Comparison of ENCODE assay signal across 11 cellular contexts in the genomic region with DNA sequence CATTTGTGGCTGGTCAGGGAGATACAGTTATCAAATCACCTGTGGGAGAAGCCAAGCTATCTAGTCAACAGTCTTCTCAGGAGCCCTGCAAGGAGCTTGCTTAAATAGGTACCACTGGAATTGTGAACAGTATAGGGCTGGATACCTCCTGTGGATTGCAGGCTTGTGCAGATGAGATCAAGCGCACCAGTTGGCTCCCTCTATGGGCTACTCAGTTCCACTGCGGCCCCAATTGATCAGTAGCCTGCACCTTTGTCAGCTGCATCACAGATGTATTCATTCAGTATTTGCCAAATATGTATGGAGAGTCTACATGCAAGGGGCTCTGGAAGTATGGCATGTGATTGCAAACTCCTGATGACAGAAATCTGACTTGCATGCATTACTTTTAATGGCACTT. TPM values are rescaled to one million over a fixed set of nuclear protein-coding genes. Genes with fewer than 3 reads are reported as not detected.
A peak's percentile ranks its signal among the peaks of the same experiment; 100 is the strongest.
DNase-seq lines count a peak whose midpoint lies in the region; ATAC-seq and TF ChIP-seq lines count a peak whose summit lies in the region.
"Had no signal": no experiment of that assay in that cellular context is flagged by ENCODE, and none has a peak within 500 bp of the region (broad histone marks: within the 10 kb centered on the region; RNA-seq: fewer than 3 reads in every experiment).

No MANE protein-coding gene starts in this region.

- ATAC-seq in aorta (ENCODE audit: low FRiP score) = no peak

- peak; percentile 71 for TF ChIP-seq CTCF in retinal pigment epithelial cell (conservative IDR thresholded peaks at IDR 0.05; ENCODE audit: low read depth, low read length)

- intact Hi-C loops in aorta (cut with DNase I) = no loop called here

- 23 to 30% methylated on average over 2 of the region's 2 CpGs for WGBS in aorta, 2 donors

- H3K4me1 ChIP-seq in aorta (ENCODE audit: control insufficient read depth in 1 of 2, insufficient read depth in 2 of 2, low read length in 2 of 2) = no peaks in the 10 kb centered on the region
- H3K4me1 ChIP-seq: BLaER1 treated with 17β-estradiol and CSF1 and Interleukin-3, amounts not matched to agents 10 nM and 100 nM had no signal

- H3K4me3 ChIP-seq in MG63 = no peak overlapping the region
- H3K4me3 ChIP-seq in retinal pigment epithelial cell (ENCODE audit: low read length) = no peak overlapping the region
- H3K4me3 ChIP-seq in aorta (ENCODE audit: low read length in 2 of 2) = no peak overlapping the region
- H3K4me3 ChIP-seq: BLaER1 treated with 17β-estradiol and CSF1 and Interleukin-3, amounts not matched to agents 10 nM and 100 nM had no signal

- H3K36me3 ChIP-seq in MG63 = no peaks in the 10 kb centered on the region
- no peaks in the 10 kb centered on the region for H3K36me3 ChIP-seq in aorta (ENCODE audit: control insufficient read depth in 1 of 2, insufficient read depth in 2 of 2, low read length in 1 of 2)
- H3K36me3 ChIP-seq: BLaER1 treated with 17β-estradiol and CSF1 and Interleukin-3, amounts not matched to agents 10 nM and 100 nM had no signal

- H3K27me3 ChIP-seq in MG63 (no peaks in the 10 kb centered on the region), aorta (ENCODE audit: control insufficient read depth in 1 of 2, insufficient read depth in 2 of 2, low read length in 1 of 2) (no peaks in the 10 kb centered on the region)
- H3K27me3 ChIP-seq: BLaER1 treated with 17β-estradiol and CSF1 and Interleukin-3, amounts not matched to agents 10 nM and 100 nM had no signal

- DNase-seq in SIG-M5 treated with dmso at 0.1 percent for 504 hours (lab: John Stamatoyannopoulos, UW; ENCODE audit: unreplicated experiment) (peak; percentile 1), SIG-M5 (lab: John Stamatoyannopoulos, UW) (no peak), MG63 (peak; percentile 5), dermis blood vessel endothelial cell (peak; percentile 23), retinal pigment epithelial cell (ENCODE audit: low read depth) (no peak), SW 1271 (lab: John Stamatoyannopoulos, UW) (no peak), CD1c-positive myeloid dendritic cell (ENCODE audit: extremely low spot score) (no peak), aorta (no peak)

- H3K27ac ChIP-seq in aorta (ENCODE audit: low read depth in 1 of 2, low read length in 2 of 2) = no peak overlapping the region
- H3K27ac ChIP-seq: BLaER1 treated with 17β-estradiol and CSF1 and Interleukin-3, amounts not matched to agents 10 nM and 100 nM had no signal

- H3K9me3 ChIP-seq in MG63 (no peaks in the 10 kb centered on the region), aorta (ENCODE audit: control insufficient read depth, low read length) (no peaks in the 10 kb centered on the region)
- H3K9me3 ChIP-seq: BLaER1 treated with 17β-estradiol and CSF1 and Interleukin-3, amounts not matched to agents 10 nM and 100 nM had no signal

RNA-seq across cellular contexts. Expression of a gene that starts 28.6 kb away (rescaled TPM):
- not detected in 2 replicates for total RNA-seq in MG63 (2014; rRNA removed; shearing (Covaris generic); ENCODE audit: low replicate concordance)
- total RNA-seq in dermis blood vessel endothelial cell = not detected in 2 replicates
- not detected for total RNA-seq in aorta
- polyA plus RNA-seq in aorta = not detected
- total RNA-seq: pulmonary artery endothelial cell had no signal
- polyA plus RNA-seq: adipose tissue had no signal

Comparison
In these comparisons a context has a peak if more than half of its experiments do, and no peak if none do; other contexts are left out.
1. DNase-seq: peak in SIG-M5 treated with dmso at 0.1 percent for 504 hours (single experiment), MG63 (single experiment) and dermis blood vessel endothelial cell (single experiment); none in SIG-M5 (single experiment), retinal pigment epithelial cell (single experiment), SW 1271 (0 of 2), CD1c-positive myeloid dendritic cell (single experiment) and aorta (0 of 2).